In genomic region chr19:9785367-9786331, GRCh38 we compare ENCODE assay signal across 1 cellular context.
TF ChIP-seq lines count a peak whose summit lies in the region.

No MANE protein-coding gene starts in this region.

TF ChIP-seq in GM23338, 12 proteins besides CTCF, POLR2A, EP300 and RAD21:
- TF ChIP-seq ETS1 (IDR thresholded peaks at IDR 0.05) (peak; percentile 42; the same call in 1 of the 2 replicates), STAT1 (IDR thresholded peaks at IDR 0.05; ENCODE audit: unreplicated experiment) (no peak), EZH2phosphoT487 (IDR thresholded peaks at IDR 0.05; ENCODE audit: unreplicated experiment) (no peak), JUNB (IDR thresholded peaks at IDR 0.05; ENCODE audit: unreplicated experiment) (no peak), ZNF462 (CRISPR knock-in tag; IDR thresholded peaks at IDR 0.05) (no peak), NANOG (IDR thresholded peaks at IDR 0.05; ENCODE audit: borderline replicate concordance) (no peak), REST (IDR thresholded peaks at IDR 0.05; ENCODE audit: unreplicated experiment) (no peak), CREB1 (CRISPR knock-in tag; IDR thresholded peaks at IDR 0.05; ENCODE audit: low read depth) (peak; percentile 43), ZNF114 (CRISPR knock-in tag; IDR thresholded peaks at IDR 0.05) (no peak), EZH2 (IDR thresholded peaks at IDR 0.05; ENCODE audit: low read depth, unreplicated experiment) (no peak), POLR2AphosphoS5 (IDR thresholded peaks at IDR 0.05; ENCODE audit: low read depth) (peak; percentile 88), ZNF331 (CRISPR knock-in tag; IDR thresholded peaks at IDR 0.05; ENCODE audit: low read depth) (no peak)
